In genomic region chr2:171411214-171411613, GRCh38 we compare ENCODE assay signal across 23 cellular contexts. TPM values are rescaled to one million over a fixed set of nuclear protein-coding genes. Genes with fewer than 3 reads are reported as not detected.
DNase-seq lines count a peak whose midpoint lies in the region; ATAC-seq, FAIRE-seq and TF ChIP-seq lines count a peak whose summit lies in the region.
"Had no signal": no experiment of that assay in that cellular context is flagged by ENCODE, and none has a peak within 500 bp of the region (broad histone marks: within the 10 kb centered on the region; RNA-seq: fewer than 3 reads in every experiment).

No MANE protein-coding gene starts in this region.

- peak overlapping the region; percentile 70 for H3K4me2 ChIP-seq in Loucy (ENCODE audit: low read depth, low read length, poor library complexity, severe bottlenecking)

- peaks cover 20% of the 10 kb centered on the region; the same call in 1 of the 2 replicates for H3K79me2 ChIP-seq in Loucy (ENCODE audit: insufficient read depth, low read length)

- H3K4me3 Mint-ChIP-seq in chondrocyte (ENCODE audit: unreplicated experiment): no peak overlapping the region
- H3K4me3 Mint-ChIP-seq: GM23338 had no signal

- no peaks in the 10 kb centered on the region for H3K9me3 ChIP-seq in Loucy (ENCODE audit: insufficient read depth, low read depth, low read length)
- H3K9me3 ChIP-seq: BE2C had no signal

- H3K4me3 ChIP-seq in Loucy (ENCODE audit: low read length, poor library complexity, severe bottlenecking): no peak overlapping the region
- H3K4me3 ChIP-seq: GM23338, PC-9 had no signal

- no peaks in the 10 kb centered on the region for H3K9me2 ChIP-seq in Loucy (replicated peaks; ENCODE audit: low read depth, low read length)

- H3K36me3 ChIP-seq in Loucy (ENCODE audit: insufficient read depth, low read length): no peaks in the 10 kb centered on the region
- H3K36me3 ChIP-seq: BE2C had no signal

- peaks cover 46% of the 10 kb centered on the region for H3K4me1 Mint-ChIP-seq in chondrocyte (ENCODE audit: low read depth)

- ATAC-seq in left lobe of liver (peak; percentile 49), HG02759 (IDR thresholded peaks at IDR 0.05; ENCODE audit: unreplicated experiment) (no peak)
- ATAC-seq: GM23338 had no signal

- peaks cover 6% of the 10 kb centered on the region; the same call in 1 of the 2 replicates for H3F3A ChIP-seq in Loucy (ENCODE audit: low read depth)

- H4K20me1 ChIP-seq in Loucy (ENCODE audit: insufficient read depth, low read length, poor library complexity, severe bottlenecking): no peaks in the 10 kb centered on the region

- H3K9ac ChIP-seq in Loucy (ENCODE audit: low read depth, low read length, poor library complexity, severe bottlenecking): no peak overlapping the region

- TF ChIP-seq CTCF in D721Med (IDR thresholded peaks at IDR 0.05; ENCODE audit: insufficient read depth, missing control alignments) (no peak), Loucy (conservative IDR thresholded peaks at IDR 0.05; ENCODE audit: low read length) (no peak), chondrocyte (IDR thresholded peaks at IDR 0.05) (no peak)

- peak overlapping the region; percentile 43 for H3K27ac Mint-ChIP-seq in chondrocyte (ENCODE audit: unreplicated experiment)

- H3K27me3 ChIP-seq in Loucy (ENCODE audit: insufficient read depth, low read length, poor library complexity, severe bottlenecking): no peaks in the 10 kb centered on the region
- H3K27me3 ChIP-seq: BE2C had no signal

- H3K9me3 Mint-ChIP-seq in chondrocyte (ENCODE audit: low read depth): no peaks in the 10 kb centered on the region
- H3K9me3 Mint-ChIP-seq: GM23338 had no signal

- no peaks in the 10 kb centered on the region for H3K27me3 Mint-ChIP-seq in chondrocyte (ENCODE audit: low read depth)

- peak; percentile 71 for FAIRE-seq in D721Med (lab: Jason Lieb, UNC)
- FAIRE-seq: A204.1 had no signal

- no peak overlapping the region for H2AFZ ChIP-seq in Loucy (ENCODE audit: low read length)
- H2AFZ ChIP-seq: GM23338, PC-9 had no signal

- H3K36me3 Mint-ChIP-seq in chondrocyte (ENCODE audit: low read depth): no peaks in the 10 kb centered on the region

- peaks cover 72% of the 10 kb centered on the region for H3K4me1 ChIP-seq in Loucy (ENCODE audit: insufficient read depth, low read length, poor library complexity, severe bottlenecking)
- H3K4me1 ChIP-seq: BE2C had no signal

- DNase-seq in D721Med (ENCODE audit: insufficient read length, low spot score) (no peak), chondrocyte (ENCODE audit: low spot score) (no peak), left lobe of liver (ENCODE audit: low spot score) (no peak), nucleus accumbens (lab: John Stamatoyannopoulos, UW) (no peak), Ammon's horn (ENCODE audit: low spot score) (no peak)
- DNase-seq in activated effector memory CD4-positive, alpha-beta T cell treated with Interleukin-2 at 50 U/mL for 16 hours: no peak
- DNase-seq: BE2C, DMS79, Kasumi-1, MM.1S, NCI-H1048, NCI-H1417 treated with DMSO at 0.1 percent for 48 hours, NCI-H187, NCI-H2107, NCI-H446 treated with DMSO at 0.1 percent for 48 hours, NCI-H748 treated with DMSO at 0.1 percent for 48 hours, PC-9, RPMI8226, SHP77 treated with DMSO at 0.1 percent for 48 hours had no signal

RNA-seq across cellular contexts. Expression of gene METTL8, which starts 22.6 kb away (rescaled TPM):
- total RNA-seq in chondrocyte: 24.0 to 30.4 TPM (median 25.7 TPM) in 3 replicates
- 7.5 TPM for total RNA-seq in left lobe of liver

RNA-seq across cellular contexts. Expression of gene DCAF17, which starts 22.8 kb away (rescaled TPM):
- total RNA-seq in chondrocyte: 17.6 to 22.0 TPM (median 18.3 TPM) in 3 replicates
- total RNA-seq in left lobe of liver: 6.9 TPM
